In genomic region chr17:63450551-63450950, GRCh38 we compare ENCODE assay signal across 16 cellular contexts. TPM values are rescaled to one million over a fixed set of nuclear protein-coding genes. Genes with fewer than 3 reads are reported as not detected.
DNase-seq lines count a peak whose midpoint lies in the region; ATAC-seq, FAIRE-seq and TF ChIP-seq lines count a peak whose summit lies in the region.
"Had no signal": no experiment of that assay in that cellular context is flagged by ENCODE, and none has a peak within 500 bp of the region (broad histone marks: within the 10 kb centered on the region; RNA-seq: fewer than 3 reads in every experiment).

No MANE protein-coding gene starts in this region.

- H3K4me1 ChIP-seq in spleen = peaks cover 11 to 47% (median 25%) of the 10 kb centered on the region in 6 donors

- H3K4me3 ChIP-seq in spleen = no peak overlapping the region
- H3K4me3 ChIP-seq: A549 had no signal

- no peak for FAIRE-seq in RCC 7860 (lab: Jason Lieb, UNC)
- FAIRE-seq: A549, GM12892 had no signal

- peaks cover 20% of the 10 kb centered on the region for H3K4me1 Mint-ChIP-seq in activated T-cell treated with anti-CD3 and anti-CD28 coated beads, Interleukin-2, amount 50 U/mL, for 4 hours (ENCODE audit: low read depth)

- peaks cover 0 to 36% (median 0%) of the 10 kb centered on the region in 7 donors for H3K27me3 ChIP-seq in spleen (replicated peaks in 1 of 7)

- ATAC-seq in activated T-cell treated with anti-CD3 and anti-CD28 coated beads, Interleukin-2, amount 50 U/mL, for 4 hours = no peak
- ATAC-seq in HG03039 (IDR thresholded peaks at IDR 0.05; ENCODE audit: unreplicated experiment) = no peak
- ATAC-seq: A549 had no signal

- 10 to 18% (median 11%) methylated on average over 11 of the region's 11 CpGs for WGBS in spleen, 5 donors

- no peak for TF ChIP-seq POLR2A in spleen (IDR thresholded peaks at IDR 0.05)

- intact Hi-C loops in spleen (cut with DNase I; ENCODE audit: low total_unique reads) = no loop called here

- no peak for TF ChIP-seq CTCF in spleen (IDR thresholded peaks at IDR 0.05 in 8 of 11, conservative IDR thresholded peaks at IDR 0.05 in 3 of 11)

- no peak overlapping the region for H3K4me3 Mint-ChIP-seq in activated T-cell treated with anti-CD3 and anti-CD28 coated beads, Interleukin-2, amount 50 U/mL, for 4 hours
- H3K4me3 Mint-ChIP-seq: brain had no signal

- no peaks in the 10 kb centered on the region for H3K9me3 ChIP-seq in spleen
- H3K9me3 ChIP-seq: A549 had no signal

- H3K36me3 ChIP-seq in spleen = no peaks in the 10 kb centered on the region

- DNase-seq in NCI-H82 (lab: John Stamatoyannopoulos, UW) (peak; percentile 78), NCI-H82 treated with DMSO at 0.1 percent for 48 hours (lab: John Stamatoyannopoulos, UW; ENCODE audit: unreplicated experiment) (no peak), ELR (ENCODE audit: low read depth) (peak; percentile 64), RCC 7860 (ENCODE audit: low spot score) (peak; percentile 39), islet precursor cell (peak; percentile 82), spleen (no peak)
- DNase-seq in activated T-cell treated with anti-CD3 and anti-CD28 coated beads, Interleukin-2, amount 50 U/mL, for 4 hours = no peak
- DNase-seq: activated CD8-positive, alpha-beta memory T cell treated with anti-CD3 and anti-CD28 coated beads for 24 hours; activated naive CD4-positive, alpha-beta T cell treated with anti-CD3 and anti-CD28 coated beads, Interleukin-2, amount 50 U/mL, for 16 hours; stimulated activated CD4-positive, alpha-beta T cell treated with anti-CD3 and anti-CD28 coated beads, Interleukin-12 subunit alpha, Interleukin-12 subunit beta, amount 100 ng/mL, for 4 hours; substantia nigra had no signal

- peaks cover 1% of the 10 kb centered on the region for H3K27me3 Mint-ChIP-seq in activated T-cell treated with anti-CD3 and anti-CD28 coated beads, Interleukin-2, amount 50 U/mL, for 4 hours (ENCODE audit: low read depth)

- H3K9me3 Mint-ChIP-seq in activated T-cell treated with anti-CD3 and anti-CD28 coated beads, Interleukin-2, amount 50 U/mL, for 4 hours = no peaks in the 10 kb centered on the region

- H3K36me3 Mint-ChIP-seq in activated T-cell treated with anti-CD3 and anti-CD28 coated beads, Interleukin-2, amount 50 U/mL, for 4 hours (ENCODE audit: insufficient read depth) = no peaks in the 10 kb centered on the region
- H3K36me3 Mint-ChIP-seq: brain had no signal

- no peak overlapping the region for H3K27ac ChIP-seq in spleen
- H3K27ac ChIP-seq: A549 had no signal

RNA-seq across cellular contexts. Expression of gene CYB561, which starts 4.4 kb away (rescaled TPM):
- total RNA-seq in spleen = 10 to 100 TPM; 10.1 to 36.4 (median 13.6) TPM
- polyA plus RNA-seq in spleen = 1 to 10 TPM; 2.6 to 6.6 (median 4.0) TPM
- total RNA-seq in activated T-cell treated with anti-CD3 and anti-CD28 coated beads, Interleukin-2, amount 50 U/mL, for 4 hours = 1 to 10 TPM; 6.4 to 9.9 (median 8.8) TPM
- total RNA-seq: G401 had no signal

RNA-seq across cellular contexts. Expression of gene ACE, which starts 26.3 kb away (rescaled TPM):
- total RNA-seq in spleen = 10 to 100 TPM in 4 of 7 donors, 1 to 10 TPM in 3; 6.1 to 17.3 (median 10.1) TPM
- 1 to 10 TPM in 2 of 3 donors, under 1 TPM in 1; 0.61 to 5.1 (median 1.3) TPM for polyA plus RNA-seq in spleen
- under 1 TPM; 0.10 to 0.32 (median 0.24) TPM for total RNA-seq in activated T-cell treated with anti-CD3 and anti-CD28 coated beads, Interleukin-2, amount 50 U/mL, for 4 hours

Comparison
In these comparisons a context has a peak if more than half of its experiments do, and no peak if none do; other contexts are left out.
1. DNase-seq: peak in NCI-H82 (single experiment), ELR (single experiment), RCC 7860 (single experiment) and islet precursor cell (single experiment); none in NCI-H82 treated with DMSO at 0.1 percent for 48 hours (single experiment), spleen (single experiment) and activated T-cell treated with anti-CD3 and anti-CD28 coated beads, Interleukin-2, amount 50 U/mL, for 4 hours (single experiment).
2. RNA of gene ACE, which starts 26.3 kb away (total RNA-seq): 6.1 to 17.3 TPM in spleen; 0.10 to 0.32 TPM in activated T-cell treated with anti-CD3 and anti-CD28 coated beads, Interleukin-2, amount 50 U/mL, for 4 hours; every median in the first group is over 4 times any median in the second.